ENCODE assay signal across 9 cellular contexts in genomic region chr2:103252781-103253180, GRCh38.
"Had no signal": no experiment of that assay in that cellular context is flagged by ENCODE, and none has a peak within 500 bp of the region (broad histone marks: within the 10 kb centered on the region; RNA-seq: fewer than 3 reads in every experiment).

No MANE protein-coding gene starts in this region.

- H3K4me2 ChIP-seq: KMS-11 had no signal

- DNase-seq: IMR-90, KBM-7, KG1 had no signal

- H3K27me3 Mint-ChIP-seq: IgD-negative memory B cell had no signal

- H3K27ac ChIP-seq: HL-60, KMS-11 had no signal

- FAIRE-seq: HepG2, HTR-8/SVneo, K562 had no signal

- H3K4me3 Mint-ChIP-seq: IgD-negative memory B cell had no signal

- H3K27ac Mint-ChIP-seq: IgD-negative memory B cell had no signal

- H3K36me3 Mint-ChIP-seq: IgD-negative memory B cell had no signal

- ATAC-seq: HepG2, K562 had no signal

- H3K4me3 ChIP-seq: K562 had no signal

- H3K9ac ChIP-seq: KMS-11 had no signal
